Comparison of ENCODE assay signal across 1 cellular context in the genomic region with DNA sequence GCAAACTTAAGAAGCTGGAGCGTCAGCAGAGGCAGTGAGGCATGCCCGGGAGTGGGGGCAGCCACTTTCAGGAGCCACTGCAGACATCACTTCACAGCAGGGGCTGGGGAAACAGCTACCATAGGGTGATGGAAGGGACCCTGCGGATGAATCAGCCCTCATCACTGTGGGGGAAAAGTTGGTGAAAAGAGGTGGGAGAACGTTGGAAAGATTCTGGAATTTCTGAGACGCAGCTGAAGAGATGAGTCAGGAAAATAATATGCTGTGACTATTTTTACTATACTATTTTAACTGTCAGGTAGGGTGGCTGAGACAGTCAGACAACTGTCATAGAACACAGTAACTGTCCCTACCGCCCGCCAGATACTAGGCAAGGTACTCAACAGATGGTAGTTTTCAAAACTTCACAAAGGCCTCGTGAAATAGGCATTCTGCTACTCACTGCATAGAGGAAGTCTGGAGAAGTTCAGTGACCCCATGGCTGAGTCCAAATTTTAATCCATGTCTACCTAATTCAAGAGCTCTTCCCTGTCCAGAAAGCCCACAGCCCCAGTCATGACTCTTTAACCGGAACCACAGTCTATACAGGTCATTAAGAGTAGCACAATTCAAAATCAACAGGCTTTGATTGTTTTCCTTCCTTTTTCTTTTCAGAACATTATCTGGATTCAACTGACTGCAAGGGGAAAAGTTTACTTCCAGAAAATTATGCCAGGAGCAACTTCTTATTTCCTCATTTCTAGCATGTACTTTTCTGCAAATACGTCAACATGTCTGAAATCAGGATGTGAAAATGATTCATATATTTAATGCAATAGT.
TF ChIP-seq lines count a peak whose summit lies in the region.

No MANE protein-coding gene starts in this region.

TF ChIP-seq in WTC11, 78 proteins besides CTCF, POLR2A, EP300 and RAD21 (continued from another document):
- TF ChIP-seq, protein P1, sequence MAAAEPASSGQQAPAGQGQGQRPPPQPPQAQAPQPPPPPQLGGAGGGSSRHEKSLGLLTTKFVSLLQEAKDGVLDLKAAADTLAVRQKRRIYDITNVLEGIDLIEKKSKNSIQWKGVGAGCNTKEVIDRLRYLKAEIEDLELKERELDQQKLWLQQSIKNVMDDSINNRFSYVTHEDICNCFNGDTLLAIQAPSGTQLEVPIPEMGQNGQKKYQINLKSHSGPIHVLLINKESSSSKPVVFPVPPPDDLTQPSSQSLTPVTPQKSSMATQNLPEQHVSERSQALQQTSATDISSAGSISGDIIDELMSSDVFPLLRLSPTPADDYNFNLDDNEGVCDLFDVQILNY (CRISPR knock-in tag; IDR thresholded peaks at IDR 0.05), result no peak
- TF ChIP-seq ELF4 (CRISPR knock-in tag; IDR thresholded peaks at IDR 0.05; ENCODE audit: low read depth) (no peak), RELA (CRISPR knock-in tag; IDR thresholded peaks at IDR 0.05; ENCODE audit: borderline replicate concordance) (no peak), SP1 (CRISPR knock-in tag; conservative IDR thresholded peaks at IDR 0.05) (no peak), NR2C2 (CRISPR knock-in tag; IDR thresholded peaks at IDR 0.05) (no peak), ZNF423 (CRISPR knock-in tag; IDR thresholded peaks at IDR 0.05) (no peak), SMAD3 (CRISPR knock-in tag; IDR thresholded peaks at IDR 0.05; ENCODE audit: borderline replicate concordance) (no peak)
- TF ChIP-seq, protein P2, sequence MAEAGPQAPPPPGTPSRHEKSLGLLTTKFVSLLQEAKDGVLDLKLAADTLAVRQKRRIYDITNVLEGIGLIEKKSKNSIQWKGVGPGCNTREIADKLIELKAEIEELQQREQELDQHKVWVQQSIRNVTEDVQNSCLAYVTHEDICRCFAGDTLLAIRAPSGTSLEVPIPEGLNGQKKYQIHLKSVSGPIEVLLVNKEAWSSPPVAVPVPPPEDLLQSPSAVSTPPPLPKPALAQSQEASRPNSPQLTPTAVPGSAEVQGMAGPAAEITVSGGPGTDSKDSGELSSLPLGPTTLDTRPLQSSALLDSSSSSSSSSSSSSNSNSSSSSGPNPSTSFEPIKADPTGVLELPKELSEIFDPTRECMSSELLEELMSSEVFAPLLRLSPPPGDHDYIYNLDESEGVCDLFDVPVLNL (CRISPR knock-in tag; IDR thresholded peaks at IDR 0.05; ENCODE audit: borderline replicate concordance, low read depth), result no peak
- TF ChIP-seq, protein P3, sequence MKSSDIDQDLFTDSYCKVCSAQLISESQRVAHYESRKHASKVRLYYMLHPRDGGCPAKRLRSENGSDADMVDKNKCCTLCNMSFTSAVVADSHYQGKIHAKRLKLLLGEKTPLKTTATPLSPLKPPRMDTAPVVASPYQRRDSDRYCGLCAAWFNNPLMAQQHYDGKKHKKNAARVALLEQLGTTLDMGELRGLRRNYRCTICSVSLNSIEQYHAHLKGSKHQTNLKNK (CRISPR knock-in tag; IDR thresholded peaks at IDR 0.05), result no peak
- TF ChIP-seq, protein P4, sequence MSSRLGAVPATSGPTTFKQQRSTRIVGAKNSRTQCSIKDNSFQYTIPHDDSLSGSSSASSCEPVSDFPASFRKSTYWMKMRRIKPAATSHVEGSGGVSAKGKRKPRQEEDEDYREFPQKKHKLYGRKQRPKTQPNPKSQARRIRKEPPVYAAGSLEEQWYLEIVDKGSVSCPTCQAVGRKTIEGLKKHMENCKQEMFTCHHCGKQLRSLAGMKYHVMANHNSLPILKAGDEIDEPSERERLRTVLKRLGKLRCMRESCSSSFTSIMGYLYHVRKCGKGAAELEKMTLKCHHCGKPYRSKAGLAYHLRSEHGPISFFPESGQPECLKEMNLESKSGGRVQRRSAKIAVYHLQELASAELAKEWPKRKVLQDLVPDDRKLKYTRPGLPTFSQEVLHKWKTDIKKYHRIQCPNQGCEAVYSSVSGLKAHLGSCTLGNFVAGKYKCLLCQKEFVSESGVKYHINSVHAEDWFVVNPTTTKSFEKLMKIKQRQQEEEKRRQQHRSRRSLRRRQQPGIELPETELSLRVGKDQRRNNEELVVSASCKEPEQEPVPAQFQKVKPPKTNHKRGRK (CRISPR knock-in tag; IDR thresholded peaks at IDR 0.05; ENCODE audit: borderline replicate concordance), result no peak
